21 cellular contexts compared by ENCODE assay signal in genomic region chr6:5663739-5664138, GRCh38.
DNase-seq lines count a peak whose midpoint lies in the region; ATAC-seq and TF ChIP-seq lines count a peak whose summit lies in the region.
"Had no signal": no experiment of that assay in that cellular context is flagged by ENCODE, and none has a peak within 500 bp of the region (broad histone marks: within the 10 kb centered on the region; RNA-seq: fewer than 3 reads in every experiment).

No MANE protein-coding gene starts in this region.

- H3K27me3 ChIP-seq in CD4-positive, alpha-beta T cell (ENCODE audit: control insufficient read depth, insufficient read depth, low read length): no peaks in the 10 kb centered on the region
- H3K27me3 ChIP-seq in SK-N-SH (ENCODE audit: insufficient read depth): no peaks in the 10 kb centered on the region
- no peaks in the 10 kb centered on the region for H3K27me3 ChIP-seq in dorsolateral prefrontal cortex
- H3K27me3 ChIP-seq in smooth muscle cell (ENCODE audit: low read depth): no peaks in the 10 kb centered on the region
- H3K27me3 ChIP-seq: BLaER1 treated with 17β-estradiol and CSF1 and Interleukin-3, amounts not matched to agents 10 nM and 100 nM; SJCRH30 had no signal

- TF ChIP-seq RAD21 in SK-N-SH (IDR thresholded peaks at IDR 0.05; ENCODE audit: low read length): no peak

- H3K79me2 ChIP-seq in SK-N-SH (ENCODE audit: insufficient read depth) (no peaks in the 10 kb centered on the region), smooth muscle cell (ENCODE audit: low read depth) (no peaks in the 10 kb centered on the region)

- H3K4me3 ChIP-seq in SK-N-SH (ENCODE audit: low read depth in 2 of 2, low read length in 1 of 2) (no peak overlapping the region), dorsolateral prefrontal cortex (no peak overlapping the region), smooth muscle cell (no peak overlapping the region)
- H3K4me3 ChIP-seq: BLaER1 treated with 17β-estradiol and CSF1 and Interleukin-3, amounts not matched to agents 10 nM and 100 nM; SJCRH30 had no signal

- H3K4me2 ChIP-seq in SK-N-SH: 0 out of 2 replicates have a peak overlapping the region, but pooled peaks have one; percentile 22
- H3K4me2 ChIP-seq in smooth muscle cell: peak overlapping the region; percentile 48
- H3K4me2 ChIP-seq: KMS-11 had no signal

- H3F3A ChIP-seq in SK-N-SH (replicated peaks; ENCODE audit: insufficient read depth) (no peaks in the 10 kb centered on the region), smooth muscle cell (ENCODE audit: low read depth) (no peaks in the 10 kb centered on the region)

- no peaks in the 10 kb centered on the region for H3K9me3 Mint-ChIP-seq in CD4-positive, alpha-beta T cell
- peaks cover 5% of the 10 kb centered on the region for H3K9me3 Mint-ChIP-seq in mesothelial cell of epicardium

- H3K27ac Mint-ChIP-seq in CD4-positive, alpha-beta T cell: peak overlapping the region; percentile 81
- no peak overlapping the region for H3K27ac Mint-ChIP-seq in mesothelial cell of epicardium

- H3K4me3 Mint-ChIP-seq in CD4-positive, alpha-beta T cell: no peak overlapping the region
- H3K4me3 Mint-ChIP-seq in mesothelial cell of epicardium: no peak overlapping the region

- no peak for TF ChIP-seq CTCF in CD4-positive, alpha-beta T cell (IDR thresholded peaks at IDR 0.05)
- no peak for TF ChIP-seq CTCF in SK-N-SH (IDR thresholded peaks at IDR 0.05)
- no peak for TF ChIP-seq CTCF in dorsolateral prefrontal cortex (IDR thresholded peaks at IDR 0.05 in 54 of 56, conservative IDR thresholded peaks at IDR 0.05 in 2 of 56; ENCODE audit: low read depth in 1 of 56, partially characterized antibody in 56 of 56)
- TF ChIP-seq CTCF in smooth muscle cell (IDR thresholded peaks at IDR 0.05; ENCODE audit: borderline replicate concordance, insufficient read depth, poor library complexity, severe bottlenecking): no peak
- TF ChIP-seq CTCF in mesothelial cell of epicardium (IDR thresholded peaks at IDR 0.05; ENCODE audit: unreplicated experiment): no peak

- no peaks in the 10 kb centered on the region for H3K9me2 ChIP-seq in SK-N-SH

- ATAC-seq in CD4-positive, alpha-beta T cell (ENCODE audit: poor library complexity): no peak
- ATAC-seq in GM19023 (IDR thresholded peaks at IDR 0.05; ENCODE audit: unreplicated experiment): no peak

- CTCF ChIA-PET in CD4-positive, alpha-beta T cell (lab: Charles Lee): no interaction called here
- CTCF ChIA-PET in SK-N-SH (lab: Yijun Ruan, JAX): interaction anchor here (0.9 to 3.6 kb wide), 6 partner anchors 14 to 520 kb away, joined by 3 to 18 read pairs (median 4); no protein-coding TSS in a partner anchor

- TF ChIP-seq EP300 in SK-N-SH (IDR thresholded peaks at IDR 0.05; ENCODE audit: borderline replicate concordance in 1 of 2, low read depth in 1 of 2, low read length in 1 of 2): no peak

- H3K9me3 ChIP-seq in CD4-positive, alpha-beta T cell (ENCODE audit: control insufficient read depth, low read length): no peaks in the 10 kb centered on the region
- H3K9me3 ChIP-seq in SK-N-SH (no peaks in the 10 kb centered on the region), smooth muscle cell (replicated peaks; ENCODE audit: low read depth) (no peaks in the 10 kb centered on the region)
- H3K9me3 ChIP-seq: SJCRH30 had no signal

- intact Hi-C loops in CD4-positive, alpha-beta T cell (cut with DNase I, micrococcal nuclease): loop anchor here in 1 of 2 experiments (10.0 kb wide), 1 partner anchor 61 kb away; no protein-coding TSS in a partner anchor
- intact Hi-C loops in dorsolateral prefrontal cortex (cut with DNase I): no loop called here

- WGBS in SK-N-SH (ENCODE audit: low lambda C conversion rate): no CpG with 5 or more reads among the region's 2 CpGs
- WGBS in smooth muscle cell (ENCODE audit: low lambda C conversion rate): 87% methylated on average over 2 of the region's 2 CpGs

- peaks cover 7 to 26% of the 10 kb centered on the region in 2 experiments; a peak in 3 of 4 replicates for H3K4me1 ChIP-seq in SK-N-SH (ENCODE audit: control insufficient read depth in 1 of 2, insufficient read depth in 2 of 2, low read depth in 1 of 2, low read length in 1 of 2)
- no peaks in the 10 kb centered on the region for H3K4me1 ChIP-seq in smooth muscle cell (ENCODE audit: low read depth)

- no peak overlapping the region for H2AFZ ChIP-seq in SK-N-SH (ENCODE audit: low read depth)
- H2AFZ ChIP-seq in smooth muscle cell (ENCODE audit: low read depth): no peak overlapping the region

- H3K27me3 Mint-ChIP-seq in CD4-positive, alpha-beta T cell: no peaks in the 10 kb centered on the region
- H3K27me3 Mint-ChIP-seq in mesothelial cell of epicardium (ENCODE audit: low read depth): no peaks in the 10 kb centered on the region

- POLR2A ChIA-PET in CD4-positive, alpha-beta T cell (lab: Charles Lee): interaction anchor here (0.7 to 1.7 kb wide), 2 partner anchors 36 to 204 kb away, joined by 3 to 4 read pairs; no protein-coding TSS in a partner anchor
- POLR2A ChIA-PET in SK-N-SH (lab: Yijun Ruan, JAX): interaction anchor here (1.4 kb wide), 1 partner anchor 81 kb away, joined by 4 read pairs; no protein-coding TSS in a partner anchor

- H3K36me3 ChIP-seq in SK-N-SH (replicated peaks in 1 of 2; ENCODE audit: control insufficient read depth in 1 of 2, insufficient read depth in 2 of 2, low read length in 1 of 2): no peaks in the 10 kb centered on the region
- no peaks in the 10 kb centered on the region for H3K36me3 ChIP-seq in smooth muscle cell (ENCODE audit: low read depth)
- H3K36me3 ChIP-seq: BLaER1 treated with 17β-estradiol and CSF1 and Interleukin-3, amounts not matched to agents 10 nM and 100 nM; SJCRH30 had no signal

- no peak overlapping the region for H3K9ac ChIP-seq in SK-N-SH
- H3K9ac ChIP-seq in smooth muscle cell (ENCODE audit: low read depth): no peak overlapping the region
- H3K9ac ChIP-seq: BLaER1 treated with 17β-estradiol and CSF1 and Interleukin-3, amounts not matched to agents 10 nM and 100 nM; KMS-11 had no signal

- no peak for DNase-seq in CD4-positive, alpha-beta T cell
- peak; percentile 19 for DNase-seq in SK-N-SH
- DNase-seq in dorsolateral prefrontal cortex: no peak
- no peak for DNase-seq in smooth muscle cell (lab: John Stamatoyannopoulos, UW; ENCODE audit: unreplicated experiment)
- DNase-seq in mesothelial cell of epicardium (ENCODE audit: low spot score in 2 of 2, unreplicated experiment in 2 of 2): no peak
- no peak for DNase-seq in mucosa of gallbladder (ENCODE audit: low spot score)
- DNase-seq: DMS53, GDM1, GOT3, HCEC 1CT, NCI-H1105, NCI-H146, NCI-H2029, NCI-H226, NCI-H524, NCI-H774, OCI-M1, SJCRH30 had no signal

- H4K20me1 ChIP-seq in SK-N-SH (ENCODE audit: insufficient read depth): no peaks in the 10 kb centered on the region
- H4K20me1 ChIP-seq in smooth muscle cell (ENCODE audit: low read depth): peaks cover 5% of the 10 kb centered on the region
- H4K20me1 ChIP-seq: BLaER1 treated with 17β-estradiol and CSF1 and Interleukin-3, amounts not matched to agents 10 nM and 100 nM had no signal

- H3K36me3 Mint-ChIP-seq in CD4-positive, alpha-beta T cell (ENCODE audit: low read depth): no peaks in the 10 kb centered on the region
- no peaks in the 10 kb centered on the region for H3K36me3 Mint-ChIP-seq in mesothelial cell of epicardium

- no peak overlapping the region for H3K27ac ChIP-seq in CD4-positive, alpha-beta T cell (ENCODE audit: low read depth, low read length)
- H3K27ac ChIP-seq in SK-N-SH (ENCODE audit: low read depth in 2 of 2, low read length in 1 of 2): peak overlapping the region; percentile 40 to 91; a peak in 2 of 4 replicates
- peak overlapping the region in 30 of 59 donors; percentile 6 to 72 (median 48) for H3K27ac ChIP-seq in dorsolateral prefrontal cortex
- H3K27ac ChIP-seq in smooth muscle cell (ENCODE audit: low read depth): no peak overlapping the region
- H3K27ac ChIP-seq: BLaER1 treated with 17β-estradiol and CSF1 and Interleukin-3, amounts not matched to agents 10 nM and 100 nM; KMS-11; SJCRH30 had no signal

- peaks cover 64% of the 10 kb centered on the region for H3K4me1 Mint-ChIP-seq in CD4-positive, alpha-beta T cell (ENCODE audit: low read depth)
- H3K4me1 Mint-ChIP-seq in mesothelial cell of epicardium: peaks cover 5% of the 10 kb centered on the region

TF ChIP-seq in SK-N-SH, 30 proteins besides CTCF, POLR2A, EP300 and RAD21 (continues in another document):
- no peak for TF ChIP-seq ZBTB33 (IDR thresholded peaks at IDR 0.05; ENCODE audit: borderline replicate concordance, low read depth)
- no peak for TF ChIP-seq MEF2A (IDR thresholded peaks at IDR 0.05; ENCODE audit: borderline replicate concordance, low read depth)
- no peak for TF ChIP-seq GATA2 (CRISPR knock-in tag; IDR thresholded peaks at IDR 0.05)
- TF ChIP-seq SIN3A (IDR thresholded peaks at IDR 0.05; ENCODE audit: borderline replicate concordance, low read depth, low read length): no peak
- no peak for TF ChIP-seq MXI1 (IDR thresholded peaks at IDR 0.05; ENCODE audit: low read depth, low read length)
- no peak for TF ChIP-seq FOSL2 (IDR thresholded peaks at IDR 0.05; ENCODE audit: borderline replicate concordance, low read depth)
- no peak for TF ChIP-seq JUND (IDR thresholded peaks at IDR 0.05)

Comparison
In these comparisons a context has a peak if more than half of its experiments do, and no peak if none do; other contexts are left out.
1. H3K27ac ChIP-seq: peak in SK-N-SH (2 of 2) and dorsolateral prefrontal cortex (30 of 59); none in CD4-positive, alpha-beta T cell (single experiment) and smooth muscle cell (single experiment).